In genomic region chr20:31668944-31669343, GRCh38 we compare ENCODE assay signal across 11 cellular contexts. TPM values are rescaled to one million over a fixed set of nuclear protein-coding genes. Genes with fewer than 3 reads are reported as not detected.
A peak's percentile ranks its signal among the peaks of the same experiment; 100 is the strongest.
DNase-seq lines count a peak whose midpoint lies in the region; ATAC-seq, FAIRE-seq and TF ChIP-seq lines count a peak whose summit lies in the region.
"Not testable (repeated sequence)": the region's sequence is repeated elsewhere in the genome, so short reads cannot be mapped to it uniquely, and the experiment has no call there.
"Had no signal": no experiment of that assay in that cellular context is flagged by ENCODE, and none has a peak within 500 bp of the region (broad histone marks: within the 10 kb centered on the region; RNA-seq: fewer than 3 reads in every experiment).

No MANE protein-coding gene starts in this region.

- H3K4me1 Mint-ChIP-seq in GM23338 = peaks cover 14% of the 10 kb centered on the region
- H3K4me1 Mint-ChIP-seq in activated CD4-positive, alpha-beta T cell treated with anti-CD3 and anti-CD28 coated beads, Interleukin-2, amount 10 ng/mL, durations not matched to agents 7 days and 5 days = peaks cover 78% of the 10 kb centered on the region
- peaks cover 50% of the 10 kb centered on the region for H3K4me1 Mint-ChIP-seq in activated naive CD8-positive, alpha-beta T cell (ENCODE audit: low read depth)

- H4K20me1 ChIP-seq in GM23338 (replicated peaks; ENCODE audit: insufficient read depth) (peaks cover 16% of the 10 kb centered on the region), HepG2 (ENCODE audit: insufficient read depth, low read length) (peaks cover 38% of the 10 kb centered on the region)

- intact Hi-C loops in dorsolateral prefrontal cortex (cut with DNase I); HepG2 (cut with micrococcal nuclease; ENCODE audit: unreplicated experiment); sigmoid colon (cut with DNase I); testis (cut with DNase I; ENCODE audit: low total_unique reads): not testable (repeated sequence)

- BruUV-seq in HepG2 (replicated peaks; lab: Mats Ljungman, UMichigan) = not testable (repeated sequence)

- H3K79me2 ChIP-seq in GM23338 (replicated peaks; ENCODE audit: insufficient read depth) = peaks cover 14% of the 10 kb centered on the region
- peaks cover 58% of the 10 kb centered on the region for H3K79me2 ChIP-seq in HepG2 (ENCODE audit: insufficient read depth, low read length)

- H3K27ac ChIP-seq in GM23338 (ENCODE audit: low read depth) (peak overlapping the region; percentile 63; the same call in 1 of the 2 replicates), dorsolateral prefrontal cortex (peak overlapping the region; percentile 95 to 100 (median 99)), HepG2 (ENCODE audit: extremely low read length, insufficient read depth, low read length) (peak overlapping the region; percentile 7), sigmoid colon (peak overlapping the region; percentile 68 to 87 (median 76)), testis (peak overlapping the region; percentile 79 to 91)

- not testable (repeated sequence) for H3K27me3 ChIP-seq in GM23338 (ENCODE audit: insufficient read depth); dorsolateral prefrontal cortex; HepG2 (ENCODE audit: control insufficient read depth in 1 of 2, insufficient read depth in 2 of 2, low read length in 2 of 2); sigmoid colon; testis

- H3F3A ChIP-seq in GM23338 (replicated peaks; ENCODE audit: low read depth) = peaks cover 25% of the 10 kb centered on the region

- POLR2A ChIA-PET in activated CD4-positive, alpha-beta T cell treated with anti-CD3 and anti-CD28 coated beads, Interleukin-2, amount 10 ng/mL, durations not matched to agents 7 days and 5 days (lab: Charles Lee) = not testable (repeated sequence)
- POLR2A ChIA-PET in HepG2 (lab: Yijun Ruan, JAX) = interaction anchor here (0.7 to 20.7 kb wide), 4 partner anchors 10 to 45 kb away, joined by 3 to 643 read pairs (median 29); partner anchors contain the start of gene BCL2L1

- FAIRE-seq in HepG2 (lab: Jason Lieb, UNC) = not testable (repeated sequence)

- not testable (repeated sequence) for H3K36me3 ChIP-seq in GM23338 (ENCODE audit: insufficient read depth); testis (ENCODE audit: low read depth, missing control alignments)
- H3K36me3 ChIP-seq in HepG2 (replicated peaks in 1 of 2; ENCODE audit: control insufficient read depth in 1 of 2, insufficient read depth in 2 of 2, low read length in 2 of 2) (peaks cover 58 to 77% of the 10 kb centered on the region in 2 experiments), sigmoid colon (peaks cover 0 to 16% (median 9%) of the 10 kb centered on the region in 4 donors)

- not testable (repeated sequence) for ATAC-seq in GM23338, HepG2

- not testable (repeated sequence) for H3K4me3 Mint-ChIP-seq in GM23338; activated CD4-positive, alpha-beta T cell treated with anti-CD3 and anti-CD28 coated beads, Interleukin-2, amount 10 ng/mL, durations not matched to agents 7 days and 5 days; activated naive CD8-positive, alpha-beta T cell

- not testable (repeated sequence) for H3K27me3 Mint-ChIP-seq in GM23338 (ENCODE audit: insufficient read depth, low read depth, poor library complexity); activated CD4-positive, alpha-beta T cell treated with anti-CD3 and anti-CD28 coated beads, Interleukin-2, amount 10 ng/mL, durations not matched to agents 7 days and 5 days; activated naive CD8-positive, alpha-beta T cell

- H3K27ac Mint-ChIP-seq in GM23338 = not testable (repeated sequence)
- peak overlapping the region; percentile 67 for H3K27ac Mint-ChIP-seq in activated CD4-positive, alpha-beta T cell treated with anti-CD3 and anti-CD28 coated beads, Interleukin-2, amount 10 ng/mL, durations not matched to agents 7 days and 5 days
- H3K27ac Mint-ChIP-seq in activated naive CD8-positive, alpha-beta T cell = peak overlapping the region; percentile 89

- not testable (repeated sequence) for H3K4me2 ChIP-seq in GM23338; HepG2 (ENCODE audit: low read depth, low read length)

- TF ChIP-seq RAD21 in HepG2 (CRISPR knock-in tag; IDR thresholded peaks at IDR 0.05) = not testable (repeated sequence)

- peaks cover 19% of the 10 kb centered on the region for H3K36me3 Mint-ChIP-seq in GM23338 (ENCODE audit: low read depth)
- peaks cover 61% of the 10 kb centered on the region for H3K36me3 Mint-ChIP-seq in activated CD4-positive, alpha-beta T cell treated with anti-CD3 and anti-CD28 coated beads, Interleukin-2, amount 10 ng/mL, durations not matched to agents 7 days and 5 days (ENCODE audit: low read depth)
- not testable (repeated sequence) for H3K36me3 Mint-ChIP-seq in activated naive CD8-positive, alpha-beta T cell

- H3K9me3 Mint-ChIP-seq in GM23338; activated CD4-positive, alpha-beta T cell treated with anti-CD3 and anti-CD28 coated beads, Interleukin-2, amount 10 ng/mL, durations not matched to agents 7 days and 5 days; activated naive CD8-positive, alpha-beta T cell (ENCODE audit: low read depth): not testable (repeated sequence)

- TF ChIP-seq CTCF in GM23338 (conservative IDR thresholded peaks at IDR 0.05; ENCODE audit: low read depth in 2 of 2); dorsolateral prefrontal cortex (IDR thresholded peaks at IDR 0.05 in 54 of 56, conservative IDR thresholded peaks at IDR 0.05 in 2 of 56; ENCODE audit: low read depth in 1 of 56, partially characterized antibody in 56 of 56); HepG2 (CRISPR knock-in tag; IDR thresholded peaks at IDR 0.05); sigmoid colon (IDR thresholded peaks at IDR 0.05); testis (IDR thresholded peaks at IDR 0.05): not testable (repeated sequence)

- not testable (repeated sequence) for H3K4me1 ChIP-seq in GM23338 (ENCODE audit: insufficient read depth)
- H3K4me1 ChIP-seq in HepG2 (ENCODE audit: insufficient read depth, low read length) = peaks cover 83% of the 10 kb centered on the region
- peaks cover 0 to 67% (median 62%) of the 10 kb centered on the region in 4 donors for H3K4me1 ChIP-seq in sigmoid colon
- peaks cover 63% of the 10 kb centered on the region for H3K4me1 ChIP-seq in testis

- WGBS in HepG2 (ENCODE audit: low lambda C conversion rate) = 96% methylated on average over 2 of the region's 2 CpGs
- WGBS in sigmoid colon, 2 donors = 97 to 99% methylated on average over 2 of the region's 2 CpGs
- WGBS in testis, 2 donors = 92 to 100% methylated on average over 2 of the region's 2 CpGs

- not testable (repeated sequence) for H3K9me3 ChIP-seq in HepG2 (ENCODE audit: low read length); sigmoid colon; testis

- TF ChIP-seq POLR2A in HepG2 (IDR thresholded peaks at IDR 0.05; ENCODE audit: insufficient read depth in 1 of 2, low read depth in 2 of 2, low read length in 2 of 2); sigmoid colon (IDR thresholded peaks at IDR 0.05); testis (IDR thresholded peaks at IDR 0.05): not testable (repeated sequence)

- H3K9me2 ChIP-seq in GM23338 (ENCODE audit: insufficient read depth) = not testable (repeated sequence)

- CTCF ChIA-PET in activated CD4-positive, alpha-beta T cell treated with anti-CD3 and anti-CD28 coated beads, Interleukin-2, amount 10 ng/mL, durations not matched to agents 7 days and 5 days (lab: Charles Lee) = interaction anchor here (0.7 to 2.8 kb wide), 5 partner anchors 15 to 92 kb away, joined by 3 to 9 read pairs (median 4); no protein-coding TSS in a partner anchor
- CTCF ChIA-PET in HepG2 (lab: Yijun Ruan, JAX; ENCODE audit: low intra/inter-chr PET ratio, low total read pairs) = not testable (repeated sequence)

- not testable (repeated sequence) for H2AFZ ChIP-seq in GM23338; HepG2 (ENCODE audit: low read length)

- TF ChIP-seq EP300 in HepG2 (IDR thresholded peaks at IDR 0.05; ENCODE audit: low read depth in 2 of 2, low read length in 2 of 2); HepG2 (CRISPR knock-in tag; IDR thresholded peaks at IDR 0.05; ENCODE audit: borderline replicate concordance); sigmoid colon (IDR thresholded peaks at IDR 0.05): not testable (repeated sequence)

- H3K9ac ChIP-seq in HepG2 (ENCODE audit: insufficient read depth, low read depth, low read length) = not testable (repeated sequence)

- not testable (repeated sequence) for DNase-seq in GM23338 (ENCODE audit: low spot score); activated CD4-positive, alpha-beta T cell treated with anti-CD3 and anti-CD28 coated beads, Interleukin-2, amount 10 ng/mL, durations not matched to agents 7 days and 5 days; dorsolateral prefrontal cortex; HepG2 (ENCODE audit: low spot score); sigmoid colon; testis

- not testable (repeated sequence) for H3K4me3 ChIP-seq in GM23338; dorsolateral prefrontal cortex; HepG2 (replicated peaks in 1 of 3; ENCODE audit: insufficient read depth in 1 of 3, low read depth in 2 of 3, low read length in 3 of 3); sigmoid colon; testis

- in situ Hi-C loops in HepG2 (cut with HindIII; ENCODE audit: extremely low pct_ligation_motif_present, low pct_unique_long_range_greater_than_20kb) = not testable (repeated sequence)

RNA-seq across cellular contexts. Expression of gene COX4I2, which starts 31.2 kb away (rescaled TPM):
- total RNA-seq in GM23338 (2014; rRNA removed; shearing (Covaris generic)) = not detected in 2 replicates
- polyA plus RNA-seq in GM23338 (2016; fragmentation: Nextera tagmentation; extraction: Ambion mirVana) (0.63 and 1.1 TPM in 2 replicates), HepG2 (2011; rRNA removed) (0.74 and 1.1 TPM in 2 replicates), sigmoid colon (1 to 10 TPM in 2 of 3 donors, not detected in 1; 1.4 to 3.0 TPM), testis (ENCODE audit: insufficient read depth, low read depth, low replicate concordance) (2.2 TPM)
- not detected for total RNA-seq in activated CD4-positive, alpha-beta T cell treated with anti-CD3 and anti-CD28 coated beads, Interleukin-2, amount 10 ng/mL, durations not matched to agents 7 days and 5 days
- total RNA-seq in dorsolateral prefrontal cortex (1 to 10 TPM in 73 of 120 experiments, under 1 TPM in 16, not detected in 31; 0.66 to 5.5 (median 1.8) TPM), HepG2 (2016; rRNA removed; fragmentation: Illumina TruSeq; extraction: Trizol) (not detected in 2 replicates), sigmoid colon (1 to 10 TPM in 1 of 4 donors, not detected in 3; 1.1 TPM), testis (1 to 10 TPM; 6.0 to 6.1 TPM)
- total RNA-seq in HepG2 (2016; cell fraction: cytosol; rRNA removed; fragmentation: Illumina TruSeq; extraction: Trizol; ENCODE audit: low read depth) = not detected in 2 replicates
- not detected in 2 replicates for total RNA-seq in HepG2 (2016; cell fraction: insoluble cytoplasmic fraction; rRNA removed; fragmentation: Illumina TruSeq; extraction: Trizol)
- not detected in 2 replicates for total RNA-seq in HepG2 (2016; cell fraction: membrane; rRNA removed; fragmentation: Illumina TruSeq; extraction: Trizol)
- not detected in 2 replicates for total RNA-seq in HepG2 (2016; cell fraction: nucleus; rRNA removed; fragmentation: Illumina TruSeq; extraction: Trizol)
- polyA plus RNA-seq in HepG2 (2011; cell fraction: cytosol; rRNA removed) = 0.97 and 1.4 TPM in 2 replicates
- polyA plus RNA-seq in HepG2 (2011; cell fraction: nucleus; rRNA removed) = 0.31 TPM in 1 of 2 replicates, not detected in the other
- polyA plus RNA-seq in HepG2 (2012) = 0.61 and 0.68 TPM in 2 replicates
- polyA plus RNA-seq in HepG2 (2016; cell fraction: cytosol; fragmentation: Illumina TruSeq; extraction: Trizol; ENCODE audit: low read depth) = not detected in 2 replicates
- not detected in 2 replicates for polyA plus RNA-seq in HepG2 (2016; cell fraction: insoluble cytoplasmic fraction; fragmentation: Illumina TruSeq; extraction: Trizol; ENCODE audit: low read depth)
- not detected in 2 replicates for polyA plus RNA-seq in HepG2 (2016; cell fraction: membrane; fragmentation: Illumina TruSeq; extraction: Trizol; ENCODE audit: low read depth)
- not detected in 2 replicates for polyA plus RNA-seq in HepG2 (2016; cell fraction: nucleus; fragmentation: Illumina TruSeq; extraction: Trizol; ENCODE audit: insufficient read depth, low read depth)
- not detected in 2 replicates for polyA minus RNA-seq in HepG2 (2011; rRNA and poly(A)+ RNA removed; ENCODE audit: low replicate concordance)
- polyA minus RNA-seq in HepG2 (2011; cell fraction: cytosol; rRNA and poly(A)+ RNA removed) = not detected in 2 replicates
- not detected in 2 replicates for polyA minus RNA-seq in HepG2 (2011; cell fraction: nucleus; rRNA and poly(A)+ RNA removed)
- total RNA-seq: HT-29, osteoblast, PC-3 had no signal
- polyA plus RNA-seq: keratinocyte had no signal

RNA-seq across cellular contexts. Expression of gene BCL2L1, which starts 53.7 kb away (rescaled TPM):
- total RNA-seq in GM23338 (2014; rRNA removed; shearing (Covaris generic)) = 108 and 110 TPM in 2 replicates
- polyA plus RNA-seq in GM23338 (2016; fragmentation: Nextera tagmentation; extraction: Ambion mirVana) (39.9 and 42.4 TPM in 2 replicates), HepG2 (2011; rRNA removed) (258 and 259 TPM in 2 replicates), sigmoid colon (10 to 100 TPM; 76.1 to 94.8 (median 78.7) TPM), testis (ENCODE audit: insufficient read depth, low read depth, low replicate concordance) (122 TPM)
- total RNA-seq in activated CD4-positive, alpha-beta T cell treated with anti-CD3 and anti-CD28 coated beads, Interleukin-2, amount 10 ng/mL, durations not matched to agents 7 days and 5 days = 10 to 100 TPM; 57.1 to 58.8 TPM
- total RNA-seq in dorsolateral prefrontal cortex (100 to 1,000 TPM in 77 of 120 experiments, 10 to 100 TPM in 43; 79.5 to 144 (median 103) TPM), HepG2 (2016; rRNA removed; fragmentation: Illumina TruSeq; extraction: Trizol) (164 and 200 TPM in 2 replicates), sigmoid colon (10 to 100 TPM; 53.2 to 71.3 (median 55.7) TPM), testis (10 to 100 TPM; 83.0 to 84.7 TPM)
- total RNA-seq in HepG2 (2016; cell fraction: cytosol; rRNA removed; fragmentation: Illumina TruSeq; extraction: Trizol; ENCODE audit: low read depth) = 60.9 and 61.0 TPM in 2 replicates
- total RNA-seq in HepG2 (2016; cell fraction: insoluble cytoplasmic fraction; rRNA removed; fragmentation: Illumina TruSeq; extraction: Trizol) = 169 and 173 TPM in 2 replicates
- total RNA-seq in HepG2 (2016; cell fraction: membrane; rRNA removed; fragmentation: Illumina TruSeq; extraction: Trizol) = 190 and 201 TPM in 2 replicates
- total RNA-seq in HepG2 (2016; cell fraction: nucleus; rRNA removed; fragmentation: Illumina TruSeq; extraction: Trizol) = 135 and 148 TPM in 2 replicates
- polyA plus RNA-seq in HepG2 (2011; cell fraction: cytosol; rRNA removed) = 215 and 224 TPM in 2 replicates
- 123 and 146 TPM in 2 replicates for polyA plus RNA-seq in HepG2 (2011; cell fraction: nucleus; rRNA removed)
- polyA plus RNA-seq in HepG2 (2012) = 184 and 192 TPM in 2 replicates
- 77.5 and 91.4 TPM in 2 replicates for polyA plus RNA-seq in HepG2 (2016; cell fraction: cytosol; fragmentation: Illumina TruSeq; extraction: Trizol; ENCODE audit: low read depth)
- polyA plus RNA-seq in HepG2 (2016; cell fraction: insoluble cytoplasmic fraction; fragmentation: Illumina TruSeq; extraction: Trizol; ENCODE audit: low read depth) = 214 and 252 TPM in 2 replicates
- polyA plus RNA-seq in HepG2 (2016; cell fraction: membrane; fragmentation: Illumina TruSeq; extraction: Trizol; ENCODE audit: low read depth) = 208 and 211 TPM in 2 replicates
- 168 and 174 TPM in 2 replicates for polyA plus RNA-seq in HepG2 (2016; cell fraction: nucleus; fragmentation: Illumina TruSeq; extraction: Trizol; ENCODE audit: insufficient read depth, low read depth)
- 34.8 and 259 TPM in 2 replicates for polyA minus RNA-seq in HepG2 (2011; rRNA and poly(A)+ RNA removed; ENCODE audit: low replicate concordance)
- 124 TPM in 2 replicates for polyA minus RNA-seq in HepG2 (2011; cell fraction: cytosol; rRNA and poly(A)+ RNA removed)
- 215 and 221 TPM in 2 replicates for polyA minus RNA-seq in HepG2 (2011; cell fraction: nucleus; rRNA and poly(A)+ RNA removed)

Comparison
In these comparisons a context has a peak if more than half of its experiments do, and no peak if none do; other contexts are left out.
1. H3K27ac ChIP-seq: peak in every context shown above with its lines; median percentile 99 in dorsolateral prefrontal cortex; 85 in testis; 76 in sigmoid colon; 63 in GM23338; 7 in HepG2.